7 cellular contexts compared by ENCODE assay signal in genomic region chr10:50991496-50992355, GRCh38.
A peak's percentile ranks its signal among the peaks of the same experiment; 100 is the strongest.
DNase-seq lines count a peak whose midpoint lies in the region; ATAC-seq and TF ChIP-seq lines count a peak whose summit lies in the region.

No MANE protein-coding gene starts in this region.

- peak overlapping the region; percentile 97 for H2AFZ ChIP-seq in smooth muscle cell (ENCODE audit: low read depth)

- ATAC-seq in HG02763 (IDR thresholded peaks at IDR 0.05; ENCODE audit: unreplicated experiment) (no peak), HG02798 (IDR thresholded peaks at IDR 0.05; ENCODE audit: poor library complexity, unreplicated experiment) (no peak), GM21423 (IDR thresholded peaks at IDR 0.05; ENCODE audit: unreplicated experiment) (no peak)

- no peaks in the 10 kb centered on the region; the same call in none of the 2 replicates for H3K4me1 ChIP-seq in HUES64 (ENCODE audit: insufficient read depth, low read length)
- peaks cover 3% of the 10 kb centered on the region; the same call in 1 of the 2 replicates for H3K4me1 ChIP-seq in iPS-20b (ENCODE audit: insufficient read depth, low read length)
- H3K4me1 ChIP-seq in smooth muscle cell (ENCODE audit: low read depth), result peaks cover 18% of the 10 kb centered on the region

- no peaks in the 10 kb centered on the region for H3K9me3 ChIP-seq in HUES64 (ENCODE audit: insufficient read depth, low read depth, low read length)
- H3K9me3 ChIP-seq in iPS-20b (ENCODE audit: insufficient read depth, low read depth, low read length), result no peaks in the 10 kb centered on the region
- H3K9me3 ChIP-seq in smooth muscle cell (replicated peaks; ENCODE audit: low read depth), result no peaks in the 10 kb centered on the region

- no peaks in the 10 kb centered on the region for H3K36me3 ChIP-seq in HUES64 (ENCODE audit: insufficient read depth, low read length)
- no peaks in the 10 kb centered on the region for H3K36me3 ChIP-seq in iPS-20b (ENCODE audit: insufficient read depth, low read depth, low read length)
- no peaks in the 10 kb centered on the region for H3K36me3 ChIP-seq in smooth muscle cell (ENCODE audit: low read depth)

- H3K27ac ChIP-seq in HUES64 (ENCODE audit: low read depth, low read length), result no peak overlapping the region
- no peak overlapping the region for H3K27ac ChIP-seq in iPS-20b (ENCODE audit: low read length)
- peak overlapping the region; percentile 82 for H3K27ac ChIP-seq in smooth muscle cell (ENCODE audit: low read depth)

- H3K27me3 ChIP-seq in HUES64 (ENCODE audit: insufficient read depth, low read length), result peaks cover 53% of the 10 kb centered on the region
- peaks cover 55% of the 10 kb centered on the region for H3K27me3 ChIP-seq in iPS-20b (ENCODE audit: insufficient read depth, low read length)
- peaks cover 15% of the 10 kb centered on the region for H3K27me3 ChIP-seq in smooth muscle cell (ENCODE audit: low read depth)

- H3K4me3 ChIP-seq in HUES64 (ENCODE audit: low read length) (peak overlapping the region; percentile 72), iPS-20b (ENCODE audit: low read length) (peak overlapping the region; percentile 72), smooth muscle cell (peak overlapping the region; percentile 88)

- H4K20me1 ChIP-seq in smooth muscle cell (ENCODE audit: low read depth), result no peaks in the 10 kb centered on the region

- no peaks in the 10 kb centered on the region for H3F3A ChIP-seq in smooth muscle cell (ENCODE audit: low read depth)

- H3K79me2 ChIP-seq in smooth muscle cell (ENCODE audit: low read depth), result peaks cover 11% of the 10 kb centered on the region

- no peak for TF ChIP-seq CTCF in smooth muscle cell (IDR thresholded peaks at IDR 0.05; ENCODE audit: borderline replicate concordance, insufficient read depth, poor library complexity, severe bottlenecking)

- DNase-seq in astrocyte of the hippocampus (ENCODE audit: low read depth, low spot score), result peak; percentile 31
- no peak for DNase-seq in smooth muscle cell (lab: John Stamatoyannopoulos, UW; ENCODE audit: unreplicated experiment)

- H3K9ac ChIP-seq in HUES64 (ENCODE audit: low read depth, low read length), result no peak overlapping the region; the same call in 1 of the 2 replicates
- H3K9ac ChIP-seq in iPS-20b (ENCODE audit: low read depth, low read length), result no peak overlapping the region; the same call in 1 of the 2 replicates
- peak overlapping the region; percentile 73 for H3K9ac ChIP-seq in smooth muscle cell (ENCODE audit: low read depth)

- peak overlapping the region; percentile 95 for H3K4me2 ChIP-seq in smooth muscle cell

- WGBS in HUES64, result under 1% methylated on average over 72 of the region's 72 CpGs
- WGBS in smooth muscle cell (ENCODE audit: low lambda C conversion rate), result under 1% methylated on average over 63 of the region's 72 CpGs
